24 cellular contexts compared by ENCODE assay signal in genomic region chr9:117723986-117724654, GRCh38. TPM values are rescaled to one million over a fixed set of nuclear protein-coding genes. Genes with fewer than 3 reads are reported as not detected.
DNase-seq lines count a peak whose midpoint lies in the region; ATAC-seq and TF ChIP-seq lines count a peak whose summit lies in the region.
"Had no signal": no experiment of that assay in that cellular context is flagged by ENCODE, and none has a peak within 500 bp of the region (broad histone marks: within the 10 kb centered on the region; RNA-seq: fewer than 3 reads in every experiment).

No MANE protein-coding gene starts in this region.

- no peak overlapping the region for H3K27ac Mint-ChIP-seq in MCF 10A (ENCODE audit: low read depth, unreplicated experiment)
- H3K27ac Mint-ChIP-seq: activated CD8-positive, alpha-beta T cell treated with anti-CD3 and anti-CD28 coated beads, Interleukin-2, amount 10 ng/mL, durations not matched to agents 7 days and 5 days; activated naive CD4-positive, alpha-beta T cell treated with anti-CD3 and anti-CD28 coated beads, Interleukin-2, amount 50 U/mL, for 24 hours; activated T-cell treated with anti-CD3 and anti-CD28 coated beads, Interleukin-2, amount 50 U/mL, for 72 hours; stimulated activated naive CD8-positive, alpha-beta T cell treated with anti-CD3 and anti-CD28 coated beads, Interleukin-15, Interleukin-2, amounts not matched to agents 100 ng/mL and 50 ng/mL, for 24 hours; T-helper 1 cell treated with Interleukin-12 subunit alpha and Interleukin-12 subunit beta and Interleukin-4 antibody, amounts not matched to agents 30 μg/mL and 1 μg/mL, for 36 hours had no signal

- POLR2A ChIA-PET in MCF 10A (lab: Yijun Ruan, JAX) = no interaction called here

- H3K27me3 Mint-ChIP-seq in MCF 10A (ENCODE audit: insufficient read depth, unreplicated experiment) = no peaks in the 10 kb centered on the region

- no peaks in the 10 kb centered on the region for H3K27me3 ChIP-seq in lower lobe of right lung (ENCODE audit: low read depth)
- no peaks in the 10 kb centered on the region for H3K27me3 ChIP-seq in suprapubic skin
- H3K27me3 ChIP-seq: esophagus muscularis mucosa, right lobe of liver had no signal

- H3K4me3 Mint-ChIP-seq in MCF 10A (ENCODE audit: unreplicated experiment) = no peak overlapping the region
- H3K4me3 Mint-ChIP-seq: activated CD8-positive, alpha-beta T cell treated with anti-CD3 and anti-CD28 coated beads, Interleukin-2, amount 10 ng/mL, durations not matched to agents 7 days and 5 days; activated naive CD4-positive, alpha-beta T cell treated with anti-CD3 and anti-CD28 coated beads, Interleukin-2, amount 50 U/mL, for 24 hours; activated T-cell treated with anti-CD3 and anti-CD28 coated beads, Interleukin-2, amount 50 U/mL, for 72 hours; stimulated activated naive CD8-positive, alpha-beta T cell treated with anti-CD3 and anti-CD28 coated beads, Interleukin-15, Interleukin-2, amounts not matched to agents 100 ng/mL and 50 ng/mL, for 24 hours; T-helper 1 cell treated with Interleukin-12 subunit alpha and Interleukin-12 subunit beta and Interleukin-4 antibody, amounts not matched to agents 30 μg/mL and 1 μg/mL, for 36 hours had no signal

- H3K4me3 ChIP-seq in lower lobe of right lung (no peak overlapping the region), suprapubic skin (no peak overlapping the region)
- H3K4me3 ChIP-seq: esophagus muscularis mucosa, right lobe of liver had no signal

- intact Hi-C loops in lower lobe of right lung (cut with DNase I) = no loop called here
- intact Hi-C loops in MCF 10A (cut with micrococcal nuclease) = no loop called here

- H3K36me3 ChIP-seq in lower lobe of right lung (no peaks in the 10 kb centered on the region), suprapubic skin (no peaks in the 10 kb centered on the region)
- H3K36me3 ChIP-seq: esophagus muscularis mucosa, right lobe of liver had no signal

- H3K36me3 Mint-ChIP-seq in MCF 10A (ENCODE audit: insufficient read depth, unreplicated experiment) = no peaks in the 10 kb centered on the region
- H3K36me3 Mint-ChIP-seq: activated naive CD4-positive, alpha-beta T cell treated with anti-CD3 and anti-CD28 coated beads, Interleukin-2, amount 50 U/mL, for 24 hours had no signal

- no peaks in the 10 kb centered on the region for H3K4me1 Mint-ChIP-seq in MCF 10A (ENCODE audit: insufficient read depth, unreplicated experiment)
- H3K4me1 Mint-ChIP-seq: activated naive CD4-positive, alpha-beta T cell treated with anti-CD3 and anti-CD28 coated beads, Interleukin-2, amount 50 U/mL, for 24 hours had no signal

- no TSS peak for BruUV-seq in MCF 10A (replicated peaks; lab: Mats Ljungman, UMichigan)

- TF ChIP-seq EP300 in suprapubic skin (IDR thresholded peaks at IDR 0.05) = no peak

- 58% methylated on average over 4 of the region's 4 CpGs for WGBS in suprapubic skin

- no peak for TF ChIP-seq POLR2A in suprapubic skin (IDR thresholded peaks at IDR 0.05)

- peaks cover 55% of the 10 kb centered on the region for H3K4me1 ChIP-seq in lower lobe of right lung
- peaks cover 36% of the 10 kb centered on the region for H3K4me1 ChIP-seq in suprapubic skin

- H3K27ac ChIP-seq in lower lobe of right lung (peak overlapping the region; percentile 49), suprapubic skin (peak overlapping the region; percentile 78)
- H3K27ac ChIP-seq: 22Rv1 had no signal

- CTCF ChIA-PET in MCF 10A (lab: Yijun Ruan, JAX) = interaction anchor here (0.7 to 0.9 kb wide), 3 partner anchors 10 to 117 kb away, joined by 3 read pairs; partner anchors contain the start of gene TLR4

- DNase-seq in SIG-M5 treated with dmso at 0.1 percent for 504 hours (lab: John Stamatoyannopoulos, UW; ENCODE audit: unreplicated experiment) = peak; percentile 64
- DNase-seq in SIG-M5 (lab: John Stamatoyannopoulos, UW) = no peak
- peak; percentile 66 for DNase-seq in SKM-1 (lab: John Stamatoyannopoulos, UW; ENCODE audit: unreplicated experiment)
- DNase-seq in lower lobe of right lung = peak; percentile 40
- DNase-seq in suprapubic skin (ENCODE audit: low spot score in 2 of 2) = no peak
- no peak for DNase-seq in HCEC 1CT
- no peak for DNase-seq in MCF 10A (ENCODE audit: unreplicated experiment)
- no peak for DNase-seq in NCI-H446 (lab: John Stamatoyannopoulos, UW)
- DNase-seq: activated CD8-positive, alpha-beta T cell treated with anti-CD3 and anti-CD28 coated beads, Interleukin-2, amount 10 ng/mL, durations not matched to agents 7 days and 5 days; activated T-cell treated with anti-CD3 and anti-CD28 coated beads, Interleukin-2, amount 50 U/mL, for 72 hours; effector memory CD4-positive, alpha-beta T cell; left cardiac atrium; NCI-H2029 treated with DMSO at 0.1 percent for 48 hours; NCI-H510A treated with DMSO at 0.1 percent for 48 hours; right lobe of liver; SHP77; stimulated activated CD4-positive, alpha-beta T cell treated with anti-CD3 and anti-CD28 coated beads, Interleukin-1b, Interleukin-23, amount 100 ng/mL, for 48 hours had no signal

- peak in 1 of 2 donors; percentile 35 for ATAC-seq in lower lobe of right lung
- ATAC-seq: activated CD8-positive, alpha-beta T cell treated with anti-CD3 and anti-CD28 coated beads, Interleukin-2, amount 10 ng/mL, durations not matched to agents 7 days and 5 days; activated T-cell treated with anti-CD3 and anti-CD28 coated beads, Interleukin-2, amount 50 U/mL, for 72 hours; HCT116 had no signal

- H3K9me3 ChIP-seq in lower lobe of right lung (no peaks in the 10 kb centered on the region), suprapubic skin (no peaks in the 10 kb centered on the region)
- H3K9me3 ChIP-seq: esophagus muscularis mucosa, right lobe of liver had no signal

- peaks cover 26% of the 10 kb centered on the region for H3K9me3 Mint-ChIP-seq in MCF 10A (ENCODE audit: unreplicated experiment)
- H3K9me3 Mint-ChIP-seq: activated naive CD4-positive, alpha-beta T cell treated with anti-CD3 and anti-CD28 coated beads, Interleukin-2, amount 50 U/mL, for 24 hours; activated T-cell treated with anti-CD3 and anti-CD28 coated beads, Interleukin-2, amount 50 U/mL, for 72 hours; stimulated activated naive CD8-positive, alpha-beta T cell treated with anti-CD3 and anti-CD28 coated beads, Interleukin-15, Interleukin-2, amounts not matched to agents 100 ng/mL and 50 ng/mL, for 24 hours; T-helper 1 cell treated with Interleukin-12 subunit alpha and Interleukin-12 subunit beta and Interleukin-4 antibody, amounts not matched to agents 30 μg/mL and 1 μg/mL, for 36 hours had no signal

- TF ChIP-seq CTCF in lower lobe of right lung (IDR thresholded peaks at IDR 0.05) (no peak), suprapubic skin (IDR thresholded peaks at IDR 0.05) (no peak), MCF 10A (IDR thresholded peaks at IDR 0.05; ENCODE audit: unreplicated experiment) (no peak)

RNA-seq across cellular contexts. Expression of gene TLR4, which starts 19.9 kb away (rescaled TPM):
- total RNA-seq in lower lobe of right lung (70.1 TPM), suprapubic skin (10 to 100 TPM in 1 of 4 donors, 1 to 10 TPM in 3; 3.4 to 10.5 (median 6.5) TPM), MCF 10A (2022) (not detected in 2 replicates)
- total RNA-seq: G401 had no signal

Comparison
In these comparisons a context has a peak if more than half of its experiments do, and no peak if none do; other contexts are left out.
1. DNase-seq: peak in SIG-M5 treated with dmso at 0.1 percent for 504 hours (single experiment), SKM-1 (single experiment) and lower lobe of right lung (single experiment); none in SIG-M5 (single experiment), suprapubic skin (0 of 2), HCEC 1CT (single experiment), MCF 10A (single experiment) and NCI-H446 (0 of 2).